24 cellular contexts compared by ENCODE assay signal in the genomic region with DNA sequence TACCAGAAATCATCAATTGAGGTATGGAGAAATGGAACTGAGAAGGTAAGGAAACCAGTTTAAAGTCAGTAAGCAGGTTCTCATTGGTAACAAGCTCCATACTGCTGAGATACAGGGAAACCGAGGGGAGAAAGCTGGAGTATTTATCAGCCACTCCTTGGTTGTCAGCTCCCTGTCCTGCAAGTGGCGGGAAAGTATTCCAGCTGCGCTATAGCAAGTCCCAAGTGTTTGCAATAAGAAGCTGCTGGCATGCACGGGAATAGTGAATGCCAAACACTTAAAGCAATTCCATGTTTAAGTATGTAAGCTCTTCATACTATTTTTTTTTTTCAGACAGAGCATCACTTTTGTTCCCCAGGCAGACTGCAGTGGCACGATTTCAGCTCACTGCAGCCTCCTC.
"Had no signal": no experiment of that assay in that cellular context is flagged by ENCODE, and none has a peak within 500 bp of the region (broad histone marks: within the 10 kb centered on the region; RNA-seq: fewer than 3 reads in every experiment).

No MANE protein-coding gene starts in this region.

- H3K27me3 ChIP-seq: ovary, right lobe of liver, sigmoid colon, stomach, thyroid gland, tibial nerve, upper lobe of left lung had no signal

- H3K27ac ChIP-seq: ovary, parathyroid adenoma, psoas muscle, right lobe of liver, sigmoid colon, stomach, thoracic aorta, thyroid gland, tibial nerve, upper lobe of left lung had no signal

- H3K4me3 ChIP-seq: ovary, psoas muscle, right lobe of liver, sigmoid colon, stomach, thoracic aorta, thyroid gland, tibial nerve, upper lobe of left lung had no signal

- DNase-seq: naive thymus-derived CD8-positive, alpha-beta T cell; nephron progenitor cell; occipital lobe; ovary; psoas muscle; right lobe of liver; sigmoid colon; small intestine; stimulated activated CD4-positive, alpha-beta T cell treated with anti-CD3 and anti-CD28 coated beads, Interleukin-15, amount 100 ng/mL, for 24 hours; stimulated activated CD4-positive, alpha-beta T cell treated with anti-CD3 and anti-CD28 coated beads, Interleukin-2, amount 100 ng/mL, for 24 hours; stimulated activated CD4-positive, alpha-beta T cell treated with anti-CD3 and anti-CD28 coated beads, Interleukin-2, amount 100 ng/mL, for 48 hours; stimulated activated CD4-positive, alpha-beta T cell treated with anti-CD3 and anti-CD28 coated beads, Interleukin-4, amount 100 ng/mL, for 24 hours; stimulated activated naive B cell treated with anti-CD40 and anti-IgM and Interleukin-4, amounts not matched to agents 10 μg/mL and 1 μg/mL and 100 μg/mL, for 72 hours; stimulated activated naive CD4-positive, alpha-beta T cell treated with Interleukin-2 at 50 U/mL for 16 hours; stomach; thyroid gland; trophoblast cell had no signal

- H2AFZ ChIP-seq: parathyroid adenoma had no signal

- H3K9me3 ChIP-seq: ovary, psoas muscle, right lobe of liver, sigmoid colon, stomach, thoracic aorta, thyroid gland, tibial nerve, upper lobe of left lung had no signal

- H3K4me1 ChIP-seq: parathyroid adenoma, psoas muscle, right lobe of liver, sigmoid colon, stomach, thyroid gland, tibial nerve, upper lobe of left lung had no signal

- ATAC-seq: naive thymus-derived CD8-positive, alpha-beta T cell; natural killer cell treated with Interleukin-12 subunit alpha and Interleukin-12 subunit beta and Interleukin-15 and Interleukin-18, amount 100 ng/mL, for 72 hours; psoas muscle; right cardiac atrium; right lobe of liver; stimulated activated effector memory CD8-positive, alpha-beta T cell treated with anti-CD3 and anti-CD28 coated beads, Interleukin-12 subunit alpha, Interleukin-12 subunit beta, amount 100 ng/mL, for 72 hours; stimulated activated naive B cell treated with anti-CD40 and anti-IgM and Interleukin-4, amounts not matched to agents 10 μg/mL and 1 μg/mL and 100 μg/mL, for 72 hours had no signal

- H3K36me3 ChIP-seq: ovary, right lobe of liver, sigmoid colon, stomach, thoracic aorta, thyroid gland, tibial nerve, upper lobe of left lung had no signal

- H3K9ac ChIP-seq: parathyroid adenoma had no signal
